19 cellular contexts compared by ENCODE assay signal in the genomic region with DNA sequence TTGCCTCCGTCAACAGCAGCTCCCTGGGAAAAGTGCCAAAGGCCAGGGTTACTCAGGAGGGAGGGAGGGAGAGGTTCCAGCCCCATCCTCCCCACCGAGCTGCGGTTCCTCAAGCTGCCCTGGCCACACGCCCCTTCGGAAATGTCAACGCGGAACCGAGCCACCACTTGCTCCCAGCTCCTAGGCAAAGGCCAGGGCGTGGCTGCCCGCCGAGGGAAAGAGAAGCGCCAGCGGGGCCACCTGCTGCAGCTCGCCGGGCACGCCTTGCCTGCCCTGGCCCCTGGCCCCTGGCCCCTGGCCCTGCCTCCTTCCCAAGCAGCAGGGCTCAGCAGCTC. TPM values are rescaled to one million over a fixed set of nuclear protein-coding genes. Genes with fewer than 3 reads are reported as not detected.
DNase-seq lines count a peak whose midpoint lies in the region; ATAC-seq, FAIRE-seq and TF ChIP-seq lines count a peak whose summit lies in the region.
"Had no signal": no experiment of that assay in that cellular context is flagged by ENCODE, and none has a peak within 500 bp of the region (broad histone marks: within the 10 kb centered on the region; RNA-seq: fewer than 3 reads in every experiment).

No MANE protein-coding gene starts in this region.

- H3K27me3 ChIP-seq in esophagus squamous epithelium (no peaks in the 10 kb centered on the region), lower lobe of right lung (ENCODE audit: low read depth) (no peaks in the 10 kb centered on the region), uterus (no peaks in the 10 kb centered on the region)

- H3K9me3 ChIP-seq in esophagus squamous epithelium (no peaks in the 10 kb centered on the region), lower lobe of right lung (no peaks in the 10 kb centered on the region), uterus (no peaks in the 10 kb centered on the region)
- H3K9me3 ChIP-seq: SK-N-SH had no signal

- peaks cover 4 to 95% (median 21%) of the 10 kb centered on the region in 3 donors for H3K4me1 ChIP-seq in esophagus squamous epithelium
- no peaks in the 10 kb centered on the region for H3K4me1 ChIP-seq in lower lobe of right lung
- H3K4me1 ChIP-seq in uterus = peaks cover 0 to 3% of the 10 kb centered on the region in 2 donors

- ATAC-seq in lower lobe of right lung (peak; percentile 20 to 66), HG02759 (IDR thresholded peaks at IDR 0.05; ENCODE audit: unreplicated experiment) (no peak)
- ATAC-seq: activated T-helper 17 cell treated with anti-CD3 and anti-CD28 coated beads, Interleukin-2, amount 50 U/mL, for 72 hours had no signal

- no peak for TF ChIP-seq POLR2A in esophagus squamous epithelium (IDR thresholded peaks at IDR 0.05)
- no peak for TF ChIP-seq POLR2A in uterus (IDR thresholded peaks at IDR 0.05)

- 100% methylated on average over 1 of the region's 16 CpGs; no CpG with 5 or more reads in 1 of the 2 donors for WGBS in esophagus squamous epithelium, 2 donors

- TF ChIP-seq CTCF in esophagus squamous epithelium (IDR thresholded peaks at IDR 0.05) = no peak
- no peak for TF ChIP-seq CTCF in lower lobe of right lung (IDR thresholded peaks at IDR 0.05)
- no peak for TF ChIP-seq CTCF in uterus (IDR thresholded peaks at IDR 0.05)

- FAIRE-seq in HTR-8/SVneo (lab: Jason Lieb, UNC) = no peak
- FAIRE-seq: A204.1, GM12892, TTC549 had no signal

- peaks cover 0 to 60% (median 0%) of the 10 kb centered on the region in 3 donors for H3K36me3 ChIP-seq in esophagus squamous epithelium
- peaks cover 34% of the 10 kb centered on the region for H3K36me3 ChIP-seq in lower lobe of right lung
- H3K36me3 ChIP-seq in uterus = no peaks in the 10 kb centered on the region

- DNase-seq in NCI-H2196 (lab: John Stamatoyannopoulos, UW; ENCODE audit: unreplicated experiment) (peak; percentile 37), NCI-H2196 treated with DMSO at 0.1 percent for 48 hours (lab: John Stamatoyannopoulos, UW; ENCODE audit: unreplicated experiment) (no peak), esophagus squamous epithelium (lab: John Stamatoyannopoulos, UW) (no peak), lower lobe of right lung (peak; percentile 58), uterus (peak; percentile 53 to 66), HTR-8/SVneo (ENCODE audit: insufficient read length, low spot score) (no peak), NCI-H1436 treated with DMSO at 0.1 percent for 48 hours (lab: John Stamatoyannopoulos, UW) (no peak)
- DNase-seq: activated CD4-positive, alpha-beta memory T cell treated with anti-CD3 and anti-CD28 coated beads, Interleukin-2, amount 10 ng/mL, durations not matched to agents 7 days and 5 days; CD8-positive, alpha-beta memory T cell; dorsolateral prefrontal cortex; SK-N-SH; stimulated activated CD4-positive, alpha-beta T cell treated with anti-CD3 and anti-CD28 coated beads, Interleukin-2, amount 100 ng/mL, for 24 hours; stimulated activated CD8-positive, alpha-beta memory T cell treated with anti-CD3 and anti-CD28 coated beads, Interleukin-4, amount 100 ng/mL, for 48 hours had no signal

- H3K27ac ChIP-seq in esophagus squamous epithelium (peak overlapping the region; percentile 44 to 71 (median 64)), lower lobe of right lung (no peak overlapping the region), uterus (peak overlapping the region in 1 of 2 donors; percentile 20)

- H3K4me3 ChIP-seq in esophagus squamous epithelium (no peak overlapping the region), lower lobe of right lung (no peak overlapping the region), uterus (no peak overlapping the region)
- H3K4me3 ChIP-seq: dorsolateral prefrontal cortex had no signal

- intact Hi-C loops in esophagus squamous epithelium (cut with DNase I) = no loop called here
- intact Hi-C loops in lower lobe of right lung (cut with DNase I) = no loop called here
- intact Hi-C loops in uterus (cut with DNase I; ENCODE audit: low total_unique reads) = no loop called here

RNA-seq across cellular contexts. Expression of a gene that starts 15.3 kb away (rescaled TPM):
- total RNA-seq in esophagus squamous epithelium (10 to 100 TPM; 19.5 to 36.2 (median 25.4) TPM), lower lobe of right lung (7.1 TPM), uterus (10 to 100 TPM in 2 of 4 donors, 1 to 10 TPM in 2; 4.7 to 40.3 (median 11.2) TPM)
- total RNA-seq: OCI-LY7 had no signal

RNA-seq across cellular contexts. Expression of a gene that starts 21.2 kb away (rescaled TPM):
- total RNA-seq in esophagus squamous epithelium (100 to 1,000 TPM in 3 of 4 donors, 10 to 100 TPM in 1; 99.2 to 180 (median 142) TPM), lower lobe of right lung (219 TPM), uterus (100 to 1,000 TPM in 2 of 4 donors, 10 to 100 TPM in 2; 86.6 to 177 (median 102) TPM)

RNA-seq across cellular contexts. Expression of a gene that starts 21.7 kb away (rescaled TPM):
- total RNA-seq in esophagus squamous epithelium (1 to 10 TPM; 1.8 to 5.0 (median 3.5) TPM), lower lobe of right lung (14.5 TPM), uterus (10 to 100 TPM in 3 of 4 donors, 1 to 10 TPM in 1; 2.9 to 24.9 (median 13.1) TPM)

RNA-seq across cellular contexts. Expression of a gene that starts 29.4 kb away (rescaled TPM):
- total RNA-seq in esophagus squamous epithelium = 1 to 10 TPM in 2 of 4 donors, under 1 TPM in 1, not detected in 1; 0.82 to 5.7 (median 1.5) TPM
- not detected for total RNA-seq in lower lobe of right lung
- total RNA-seq in uterus = 1 to 10 TPM in 3 of 4 donors, not detected in 1; 1.8 to 8.5 (median 5.9) TPM
- total RNA-seq: CD8-positive, alpha-beta memory T cell had no signal

RNA-seq across cellular contexts. Expression of a gene that starts 56.0 kb away (rescaled TPM):
- total RNA-seq in esophagus squamous epithelium (1 to 10 TPM in 2 of 4 donors, under 1 TPM in 2; 0.38 to 4.0 (median 1.3) TPM), lower lobe of right lung (not detected), uterus (under 1 TPM in 1 of 4 donors, not detected in 3; 0.21 TPM)
- total RNA-seq: activated CD4-positive, alpha-beta memory T cell treated with anti-CD3 and anti-CD28 coated beads, Interleukin-2, amount 10 ng/mL, durations not matched to agents 7 days and 5 days; OCI-LY7 had no signal

Comparison
In these comparisons a context has a peak if more than half of its experiments do, and no peak if none do; other contexts are left out.
1. DNase-seq: peak in NCI-H2196 (single experiment), lower lobe of right lung (single experiment) and uterus (2 of 2); none in NCI-H2196 treated with DMSO at 0.1 percent for 48 hours (single experiment), esophagus squamous epithelium (single experiment), HTR-8/SVneo (single experiment) and NCI-H1436 treated with DMSO at 0.1 percent for 48 hours (single experiment).